17 cellular contexts compared by ENCODE assay signal in the genomic region with DNA sequence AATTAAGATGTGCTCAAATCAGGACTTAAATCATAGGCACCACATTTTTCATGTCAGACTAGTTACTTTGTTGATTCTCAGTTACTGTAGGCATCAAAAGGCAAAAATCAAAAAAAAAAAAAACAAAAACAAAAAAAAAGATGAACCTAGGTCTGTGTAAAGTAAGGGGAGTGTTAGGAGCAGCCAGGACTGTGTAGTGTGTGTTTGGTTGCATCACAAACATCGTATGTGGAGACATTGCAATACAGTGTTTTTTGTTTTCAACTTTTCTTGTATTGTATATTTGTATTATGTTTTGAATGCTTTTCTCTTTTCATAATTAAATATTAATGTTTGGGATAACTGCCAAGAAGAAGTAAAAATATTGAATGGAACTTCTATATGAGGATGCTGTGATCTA.
"Had no signal": no experiment of that assay in that cellular context is flagged by ENCODE, and none has a peak within 500 bp of the region (broad histone marks: within the 10 kb centered on the region; RNA-seq: fewer than 3 reads in every experiment).

No MANE protein-coding gene starts in this region.

- H3K36me3 Mint-ChIP-seq: neural progenitor cell had no signal

- H2AFZ ChIP-seq: neural progenitor cell had no signal

- H3K4me1 ChIP-seq: gastrocnemius medialis, neural progenitor cell, transverse colon had no signal

- H3K27ac Mint-ChIP-seq: activated CD4-positive, alpha-beta memory T cell treated with anti-CD3 and anti-CD28 coated beads, Interleukin-2, amount 10 ng/mL, durations not matched to agents 7 days and 5 days; neural progenitor cell; stimulated activated naive B cell treated with anti-CD40 and anti-IgM and Interleukin-4, amounts not matched to agents 10 μg/mL and 1 μg/mL and 100 μg/mL, for 72 hours had no signal

- ATAC-seq: gastrocnemius medialis, heart right ventricle, left ventricle myocardium superior had no signal

- H3K4me3 ChIP-seq: gastrocnemius medialis, heart right ventricle, neural progenitor cell, transverse colon had no signal

- H3K4me2 ChIP-seq: neural progenitor cell had no signal

- DNase-seq: activated CD4-positive, alpha-beta memory T cell treated with anti-CD3 and anti-CD28 coated beads, Interleukin-2, amount 10 ng/mL, durations not matched to agents 7 days and 5 days; activated CD8-positive, alpha-beta memory T cell treated with anti-CD3 and anti-CD28 coated beads, Interleukin-2, amount 50 U/mL, for 48 hours; caudate nucleus; cortex of kidney; effector CD8-positive, alpha-beta T cell; gastrocnemius medialis; heart right ventricle; kidney; left ventricle myocardium superior; retina; small intestine; stimulated activated naive B cell treated with anti-CD40 and anti-IgM and Interleukin-4, amounts not matched to agents 10 μg/mL and 1 μg/mL and 100 μg/mL, for 72 hours; substantia nigra; SW 1271; T1000; transverse colon had no signal

- H3K9ac ChIP-seq: neural progenitor cell had no signal

- H3K27me3 ChIP-seq: gastrocnemius medialis, heart right ventricle, neural progenitor cell, transverse colon had no signal

- H3K9me3 Mint-ChIP-seq: activated CD4-positive, alpha-beta memory T cell treated with anti-CD3 and anti-CD28 coated beads, Interleukin-2, amount 10 ng/mL, durations not matched to agents 7 days and 5 days; neural progenitor cell had no signal

- H3K27me3 Mint-ChIP-seq: activated CD4-positive, alpha-beta memory T cell treated with anti-CD3 and anti-CD28 coated beads, Interleukin-2, amount 10 ng/mL, durations not matched to agents 7 days and 5 days; stimulated activated naive B cell treated with anti-CD40 and anti-IgM and Interleukin-4, amounts not matched to agents 10 μg/mL and 1 μg/mL and 100 μg/mL, for 72 hours had no signal

- H3K4me3 Mint-ChIP-seq: activated CD4-positive, alpha-beta memory T cell treated with anti-CD3 and anti-CD28 coated beads, Interleukin-2, amount 10 ng/mL, durations not matched to agents 7 days and 5 days; neural progenitor cell; stimulated activated naive B cell treated with anti-CD40 and anti-IgM and Interleukin-4, amounts not matched to agents 10 μg/mL and 1 μg/mL and 100 μg/mL, for 72 hours had no signal

- H3K27ac ChIP-seq: gastrocnemius medialis, neural progenitor cell, transverse colon had no signal
